ENCODE assay signal across 8 cellular contexts in genomic region chr10:128125944-128126764, GRCh38. TPM values are rescaled to one million over a fixed set of nuclear protein-coding genes. Genes with fewer than 3 reads are reported as not detected.
DNase-seq lines count a peak whose midpoint lies in the region; ATAC-seq, FAIRE-seq and TF ChIP-seq lines count a peak whose summit lies in the region.

Gene MKI67, minus strand, starts transcription at chr10:128126423. Its CDS starts 756 bp downstream, at chr10:128125667.

- H3K27ac ChIP-seq in BLaER1 treated with 17β-estradiol and CSF1 and Interleukin-3, amounts not matched to agents 10 nM and 100 nM = peak within 1 kb of the TSS; percentile 25 to 99 (median 97); a peak in 20 of 22 replicates
- peak within 1 kb of the TSS; percentile 80 for H3K27ac ChIP-seq in HepG2 (ENCODE audit: extremely low read length, insufficient read depth, low read length)

- peaks cover 0 to 35% (median 21%) of the 10 kb centered on the region in 11 experiments; a peak in 16 of 22 replicates for H4K20me1 ChIP-seq in BLaER1 treated with 17β-estradiol and CSF1 and Interleukin-3, amounts not matched to agents 10 nM and 100 nM
- H4K20me1 ChIP-seq in HepG2 (ENCODE audit: insufficient read depth, low read length) = no peaks in the 10 kb centered on the region

- WGBS in HepG2 (ENCODE audit: low lambda C conversion rate) = 2% methylated on average over 16 of the region's 95 CpGs

- in situ Hi-C loops in HepG2 (cut with HindIII; ENCODE audit: extremely low pct_ligation_motif_present, low pct_unique_long_range_greater_than_20kb) = no loop called here

- peak; percentile 79 for ATAC-seq in GM19324 (IDR thresholded peaks at IDR 0.05; ENCODE audit: low FRiP score, unreplicated experiment)
- ATAC-seq in HG03457 (IDR thresholded peaks at IDR 0.05; ENCODE audit: unreplicated experiment) = peak; percentile 82
- peak; percentile 89 for ATAC-seq in HepG2

- H3K36me3 Mint-ChIP-seq in activated CD4-positive, alpha-beta T cell treated with anti-CD3 and anti-CD28 coated beads, Interleukin-2, amount 10 ng/mL, durations not matched to agents 24 days and 14 days (ENCODE audit: low read depth) = peaks cover 31% of the 10 kb centered on the region
- no peaks in the 10 kb centered on the region for H3K36me3 Mint-ChIP-seq in dendritic cell treated with granulocyte-macrophage colony-stimulating factor and Interleukin-4, amounts not matched to agents 40 ng/mL and 50 ng/mL, for 4 days (ENCODE audit: low read depth)

- no peak for TF ChIP-seq CTCF in HepG2 (CRISPR knock-in tag; IDR thresholded peaks at IDR 0.05)

- intact Hi-C loops in activated CD4-positive, alpha-beta T cell treated with anti-CD3 and anti-CD28 coated beads, Interleukin-2, amount 10 ng/mL, durations not matched to agents 24 days and 14 days (cut with micrococcal nuclease) = loop anchor here (1.0 to 2.0 kb wide), 4 partner anchors 21 to 79 kb away; no protein-coding TSS in a partner anchor
- intact Hi-C loops in dendritic cell treated with granulocyte-macrophage colony-stimulating factor and Interleukin-4, amounts not matched to agents 40 ng/mL and 50 ng/mL, for 4 days (cut with micrococcal nuclease) = loop anchor here (5.0 kb wide), 1 partner anchor 39 kb away; no protein-coding TSS in a partner anchor
- intact Hi-C loops in HepG2 (cut with micrococcal nuclease; ENCODE audit: unreplicated experiment) = loop anchor here (1.0 kb wide), 1 partner anchor 31 kb away; no protein-coding TSS in a partner anchor

- TF ChIP-seq RAD21 in HepG2 (CRISPR knock-in tag; IDR thresholded peaks at IDR 0.05) = no peak

- DNase-seq in NCI-H526 treated with DMSO at 0.1 percent for 48 hours (lab: John Stamatoyannopoulos, UW) = peak; percentile 70
- peak; percentile 97 for DNase-seq in activated CD4-positive, alpha-beta T cell treated with anti-CD3 and anti-CD28 coated beads, Interleukin-2, amount 10 ng/mL, durations not matched to agents 24 days and 14 days
- peak; percentile 91 for DNase-seq in HepG2 (ENCODE audit: low spot score)
- DNase-seq in stimulated activated CD4-positive, alpha-beta T cell treated with anti-CD3 and anti-CD28 coated beads, Interleukin-2, amount 100 ng/mL, for 4 hours (ENCODE audit: low read depth) = peak; percentile 84

- peak within 1 kb of the TSS; percentile 94 to 100 (median 99) for H3K4me2 ChIP-seq in BLaER1 treated with 17β-estradiol and CSF1 and Interleukin-3, amounts not matched to agents 10 nM and 100 nM
- H3K4me2 ChIP-seq in HepG2 (ENCODE audit: low read depth, low read length) = peak within 1 kb of the TSS; percentile 87

- peaks cover 0 to 35% (median 28%) of the 10 kb centered on the region in 11 experiments; a peak in 17 of 22 replicates for H3K36me3 ChIP-seq in BLaER1 treated with 17β-estradiol and CSF1 and Interleukin-3, amounts not matched to agents 10 nM and 100 nM
- H3K36me3 ChIP-seq in HepG2 (replicated peaks in 1 of 2; ENCODE audit: control insufficient read depth in 1 of 2, insufficient read depth in 2 of 2, low read length in 2 of 2) = peaks cover 0 to 13% of the 10 kb centered on the region in 2 experiments; a peak in 2 of 5 replicates

- CTCF ChIA-PET in HepG2 (lab: Yijun Ruan, JAX; ENCODE audit: low intra/inter-chr PET ratio, low total read pairs) = no interaction called here

- H3K27me3 Mint-ChIP-seq in activated CD4-positive, alpha-beta T cell treated with anti-CD3 and anti-CD28 coated beads, Interleukin-2, amount 10 ng/mL, durations not matched to agents 24 days and 14 days = peaks cover 4% of the 10 kb centered on the region
- H3K27me3 Mint-ChIP-seq in dendritic cell treated with granulocyte-macrophage colony-stimulating factor and Interleukin-4, amounts not matched to agents 40 ng/mL and 50 ng/mL, for 4 days = peaks cover 5% of the 10 kb centered on the region

- peak within 1 kb of the TSS; percentile 50 for H2AFZ ChIP-seq in HepG2 (ENCODE audit: low read length)

- POLR2A ChIA-PET in HepG2 (lab: Yijun Ruan, JAX) = interaction anchor here (1.2 kb wide), 1 partner anchor 31 kb away, joined by 3 read pairs; no protein-coding TSS in a partner anchor

- no peaks in the 10 kb centered on the region for H3K9me3 ChIP-seq in BLaER1 treated with 17β-estradiol and CSF1 and Interleukin-3, amounts not matched to agents 10 nM and 100 nM (replicated peaks in 1 of 11)
- H3K9me3 ChIP-seq in HepG2 (ENCODE audit: low read length) = no peaks in the 10 kb centered on the region

- H3K9me3 Mint-ChIP-seq in activated CD4-positive, alpha-beta T cell treated with anti-CD3 and anti-CD28 coated beads, Interleukin-2, amount 10 ng/mL, durations not matched to agents 24 days and 14 days = no peaks in the 10 kb centered on the region
- no peaks in the 10 kb centered on the region for H3K9me3 Mint-ChIP-seq in dendritic cell treated with granulocyte-macrophage colony-stimulating factor and Interleukin-4, amounts not matched to agents 40 ng/mL and 50 ng/mL, for 4 days

- H3K4me3 ChIP-seq in BLaER1 treated with 17β-estradiol and CSF1 and Interleukin-3, amounts not matched to agents 10 nM and 100 nM = peak within 1 kb of the TSS; percentile 75 to 100 (median 93)
- H3K4me3 ChIP-seq in HepG2 (replicated peaks in 1 of 3; ENCODE audit: insufficient read depth in 1 of 3, low read depth in 2 of 3, low read length in 3 of 3) = peak within 1 kb of the TSS; percentile 74 to 93 (median 79)

- no TSS peak for BruUV-seq in HepG2 (replicated peaks; lab: Mats Ljungman, UMichigan)

- H3K27me3 ChIP-seq in BLaER1 treated with 17β-estradiol and CSF1 and Interleukin-3, amounts not matched to agents 10 nM and 100 nM = 0 out of 22 replicates have a peak, but pooled peaks cover 0 to 3% (median 0%) of the 10 kb centered on the region in 11 experiments
- H3K27me3 ChIP-seq in HepG2 (ENCODE audit: control insufficient read depth in 1 of 2, insufficient read depth in 2 of 2, low read length in 2 of 2) = no peaks in the 10 kb centered on the region

- H3K4me1 Mint-ChIP-seq in activated CD4-positive, alpha-beta T cell treated with anti-CD3 and anti-CD28 coated beads, Interleukin-2, amount 10 ng/mL, durations not matched to agents 24 days and 14 days = peaks cover 38% of the 10 kb centered on the region
- H3K4me1 Mint-ChIP-seq in dendritic cell treated with granulocyte-macrophage colony-stimulating factor and Interleukin-4, amounts not matched to agents 40 ng/mL and 50 ng/mL, for 4 days (ENCODE audit: low read depth) = peaks cover 35% of the 10 kb centered on the region

- TF ChIP-seq POLR2A in HepG2 (IDR thresholded peaks at IDR 0.05; ENCODE audit: insufficient read depth in 1 of 2, low read depth in 2 of 2, low read length in 2 of 2) = peak in 1 of 2 experiments; percentile 31; a peak in 2 of 4 replicates

- H3K4me3 Mint-ChIP-seq in activated CD4-positive, alpha-beta T cell treated with anti-CD3 and anti-CD28 coated beads, Interleukin-2, amount 10 ng/mL, durations not matched to agents 24 days and 14 days = peak within 1 kb of the TSS; percentile 95
- H3K4me3 Mint-ChIP-seq in dendritic cell treated with granulocyte-macrophage colony-stimulating factor and Interleukin-4, amounts not matched to agents 40 ng/mL and 50 ng/mL, for 4 days = peak within 1 kb of the TSS; percentile 84

- TF ChIP-seq EP300 in HepG2 (IDR thresholded peaks at IDR 0.05; ENCODE audit: low read depth in 2 of 2, low read length in 2 of 2) (no peak), HepG2 (CRISPR knock-in tag; IDR thresholded peaks at IDR 0.05; ENCODE audit: borderline replicate concordance) (no peak)

- peaks cover 35 to 47% (median 44%) of the 10 kb centered on the region in 10 experiments for H3K4me1 ChIP-seq in BLaER1 treated with 17β-estradiol and CSF1 and Interleukin-3, amounts not matched to agents 10 nM and 100 nM
- peaks cover 34% of the 10 kb centered on the region for H3K4me1 ChIP-seq in HepG2 (ENCODE audit: insufficient read depth, low read length)

- peak within 1 kb of the TSS; percentile 86 to 100 (median 98) for H3K9ac ChIP-seq in BLaER1 treated with 17β-estradiol and CSF1 and Interleukin-3, amounts not matched to agents 10 nM and 100 nM
- H3K9ac ChIP-seq in HepG2 (ENCODE audit: insufficient read depth, low read depth, low read length) = peak within 1 kb of the TSS; percentile 86

- peak within 1 kb of the TSS; percentile 96 for H3K27ac Mint-ChIP-seq in activated CD4-positive, alpha-beta T cell treated with anti-CD3 and anti-CD28 coated beads, Interleukin-2, amount 10 ng/mL, durations not matched to agents 24 days and 14 days
- peak within 1 kb of the TSS; percentile 62 for H3K27ac Mint-ChIP-seq in dendritic cell treated with granulocyte-macrophage colony-stimulating factor and Interleukin-4, amounts not matched to agents 40 ng/mL and 50 ng/mL, for 4 days

- FAIRE-seq in HepG2 (lab: Jason Lieb, UNC) = no peak

- peaks cover 45% of the 10 kb centered on the region for H3K79me2 ChIP-seq in HepG2 (ENCODE audit: insufficient read depth, low read length)

TF ChIP-seq in HepG2, 621 proteins besides CTCF, POLR2A, EP300 and RAD21 (continues in another document):
- no peak for TF ChIP-seq ZNF75D (CRISPR knock-in tag; IDR thresholded peaks at IDR 0.05; ENCODE audit: borderline replicate concordance)
- TF ChIP-seq HDAC6 (IDR thresholded peaks at IDR 0.05; ENCODE audit: low read depth, low read length) = no peak

RNA-seq across cellular contexts. Expression of gene MKI67, which starts in this region (rescaled TPM):
- 161 and 164 TPM in 2 replicates for total RNA-seq in activated CD4-positive, alpha-beta T cell treated with anti-CD3 and anti-CD28 coated beads, Interleukin-2, amount 10 ng/mL, durations not matched to agents 24 days and 14 days
- total RNA-seq in HepG2 (2016; rRNA removed; fragmentation: Illumina TruSeq; extraction: Trizol) = 22.9 and 54.3 TPM in 2 replicates
- 2.3 and 2.6 TPM in 2 replicates for total RNA-seq in HepG2 (2016; cell fraction: cytosol; rRNA removed; fragmentation: Illumina TruSeq; extraction: Trizol; ENCODE audit: low read depth)
- total RNA-seq in HepG2 (2016; cell fraction: insoluble cytoplasmic fraction; rRNA removed; fragmentation: Illumina TruSeq; extraction: Trizol) = 19.0 and 47.1 TPM in 2 replicates
- 8.0 and 10.9 TPM in 2 replicates for total RNA-seq in HepG2 (2016; cell fraction: membrane; rRNA removed; fragmentation: Illumina TruSeq; extraction: Trizol)
- total RNA-seq in HepG2 (2016; cell fraction: nucleus; rRNA removed; fragmentation: Illumina TruSeq; extraction: Trizol) = 63.2 and 64.1 TPM in 2 replicates
- 4.7 and 6.7 TPM in 2 replicates for polyA plus RNA-seq in HepG2 (2011; rRNA removed)
- polyA plus RNA-seq in HepG2 (2011; cell fraction: cytosol; rRNA removed) = 5.0 and 5.1 TPM in 2 replicates
- polyA plus RNA-seq in HepG2 (2011; cell fraction: nucleus; rRNA removed) = 10.0 and 14.1 TPM in 2 replicates
- polyA plus RNA-seq in HepG2 (2012) = 6.6 and 17.1 TPM in 2 replicates
- 1.0 and 1.3 TPM in 2 replicates for polyA plus RNA-seq in HepG2 (2016; cell fraction: cytosol; fragmentation: Illumina TruSeq; extraction: Trizol; ENCODE audit: low read depth)
- 49.6 and 59.8 TPM in 2 replicates for polyA plus RNA-seq in HepG2 (2016; cell fraction: insoluble cytoplasmic fraction; fragmentation: Illumina TruSeq; extraction: Trizol; ENCODE audit: low read depth)
- polyA plus RNA-seq in HepG2 (2016; cell fraction: membrane; fragmentation: Illumina TruSeq; extraction: Trizol; ENCODE audit: low read depth) = 2.2 and 3.0 TPM in 2 replicates
- polyA plus RNA-seq in HepG2 (2016; cell fraction: nucleus; fragmentation: Illumina TruSeq; extraction: Trizol; ENCODE audit: insufficient read depth, low read depth) = 88.9 and 112 TPM in 2 replicates
- polyA minus RNA-seq in HepG2 (2011; rRNA and poly(A)+ RNA removed; ENCODE audit: low replicate concordance) = 8.0 and 51.1 TPM in 2 replicates
- 16.7 and 21.3 TPM in 2 replicates for polyA minus RNA-seq in HepG2 (2011; cell fraction: cytosol; rRNA and poly(A)+ RNA removed)
- 25.5 and 35.3 TPM in 2 replicates for polyA minus RNA-seq in HepG2 (2011; cell fraction: nucleus; rRNA and poly(A)+ RNA removed)

Comparison
In these comparisons a context has a peak if more than half of its experiments do, and no peak if none do; other contexts are left out.
1. Peak in every context shown above with its lines: DNase-seq, ATAC-seq, H3K4me3 ChIP-seq and H3K27ac ChIP-seq.